In genomic region chr19:29660835-29661234, GRCh38 we compare ENCODE assay signal across 15 cellular contexts. TPM values are rescaled to one million over a fixed set of nuclear protein-coding genes. Genes with fewer than 3 reads are reported as not detected.
DNase-seq lines count a peak whose midpoint lies in the region; ATAC-seq and TF ChIP-seq lines count a peak whose summit lies in the region.
"Had no signal": no experiment of that assay in that cellular context is flagged by ENCODE, and none has a peak within 500 bp of the region (broad histone marks: within the 10 kb centered on the region; RNA-seq: fewer than 3 reads in every experiment).

No MANE protein-coding gene starts in this region.

- no peak overlapping the region for H3K4me2 ChIP-seq in mesenchymal stem cell (ENCODE audit: low read length, poor library complexity, severe bottlenecking)

- H3K4me1 ChIP-seq in mesenchymal stem cell (ENCODE audit: control insufficient read depth, insufficient read depth, low read depth, low read length), result peaks cover 30% of the 10 kb centered on the region

- H2AFZ ChIP-seq in mesenchymal stem cell (ENCODE audit: low read depth, low read length), result no peak overlapping the region

- DNase-seq in T-helper 2 cell treated with Interferon-gamma antibody and Interleukin-4, amounts not matched to agents 5 μg/mL and 100 μg/mL, for 36 hours (ENCODE audit: low spot score), result peak; percentile 66
- DNase-seq in T-helper 2 cell, result no peak
- peak; percentile 58 to 72 for DNase-seq in activated T-cell treated with anti-CD3 and anti-CD28 coated beads, Interleukin-2, amount 50 U/mL, for 48 hours
- peak; percentile 9 for DNase-seq in mesenchymal stem cell
- no peak for DNase-seq in NCI-H2171 (lab: John Stamatoyannopoulos, UW)
- no peak for DNase-seq in endothelial cell (ENCODE audit: low spot score)
- DNase-seq: activated CD4-positive, CD25-positive, alpha-beta regulatory T cell treated with anti-CD3 and anti-CD28 coated beads, Interleukin-2, amount 50 U/mL, for 72 hours; dermis blood vessel endothelial cell; GDM1; midbrain; NCI-H2107; testis had no signal

- H3K27ac Mint-ChIP-seq in T-helper 2 cell treated with Interferon-gamma antibody and Interleukin-4, amounts not matched to agents 5 μg/mL and 100 μg/mL, for 36 hours, result no peak overlapping the region
- peak overlapping the region; percentile 61 for H3K27ac Mint-ChIP-seq in stimulated activated naive CD8-positive, alpha-beta T cell treated with anti-CD3 and anti-CD28 coated beads, Interleukin-15, Interleukin-2, amounts not matched to agents 100 ng/mL and 50 ng/mL, for 24 hours
- H3K27ac Mint-ChIP-seq in endothelial cell (ENCODE audit: unreplicated experiment), result no peak overlapping the region
- H3K27ac Mint-ChIP-seq: CD8-positive, alpha-beta memory T cell had no signal

- H3K9me3 ChIP-seq in mesenchymal stem cell (ENCODE audit: control insufficient read depth, low read length), result no peaks in the 10 kb centered on the region
- H3K9me3 ChIP-seq: testis had no signal

- WGBS in mesenchymal stem cell, result 79% methylated on average over 10 of the region's 10 CpGs

- no peak overlapping the region for H2BK5ac ChIP-seq in mesenchymal stem cell (ENCODE audit: low read depth, low read length, poor library complexity, severe bottlenecking)

- no peaks in the 10 kb centered on the region for H3K36me3 ChIP-seq in mesenchymal stem cell (ENCODE audit: control insufficient read depth in 1 of 2, insufficient read depth in 2 of 2, low read depth in 1 of 2, low read length in 2 of 2)

- no peak for TF ChIP-seq CTCF in endothelial cell (IDR thresholded peaks at IDR 0.05; ENCODE audit: unreplicated experiment)

- H3K4me3 Mint-ChIP-seq in T-helper 2 cell treated with Interferon-gamma antibody and Interleukin-4, amounts not matched to agents 5 μg/mL and 100 μg/mL, for 36 hours, result peak overlapping the region; percentile 11
- no peak overlapping the region for H3K4me3 Mint-ChIP-seq in stimulated activated naive CD8-positive, alpha-beta T cell treated with anti-CD3 and anti-CD28 coated beads, Interleukin-15, Interleukin-2, amounts not matched to agents 100 ng/mL and 50 ng/mL, for 24 hours
- no peak overlapping the region for H3K4me3 Mint-ChIP-seq in endothelial cell (ENCODE audit: unreplicated experiment)

- H4K8ac ChIP-seq in mesenchymal stem cell (ENCODE audit: low read length), result peak overlapping the region; percentile 43

- H3K23ac ChIP-seq in mesenchymal stem cell (ENCODE audit: low read length in 2 of 2), result no peak overlapping the region

- H4K91ac ChIP-seq in mesenchymal stem cell (ENCODE audit: low read length), result no peak overlapping the region

- H3K4ac ChIP-seq in mesenchymal stem cell (ENCODE audit: low read depth in 1 of 2, low read length in 2 of 2), result no peak overlapping the region

- H3K27me3 ChIP-seq in mesenchymal stem cell (ENCODE audit: control insufficient read depth in 1 of 2, insufficient read depth in 1 of 2, low read length in 2 of 2), result peaks cover 0 to 2% of the 10 kb centered on the region in 2 experiments
- H3K27me3 ChIP-seq: testis had no signal

- no peaks in the 10 kb centered on the region for H3K27me3 Mint-ChIP-seq in T-helper 2 cell treated with Interferon-gamma antibody and Interleukin-4, amounts not matched to agents 5 μg/mL and 100 μg/mL, for 36 hours (ENCODE audit: low read depth)
- no peaks in the 10 kb centered on the region for H3K27me3 Mint-ChIP-seq in stimulated activated naive CD8-positive, alpha-beta T cell treated with anti-CD3 and anti-CD28 coated beads, Interleukin-15, Interleukin-2, amounts not matched to agents 100 ng/mL and 50 ng/mL, for 24 hours
- peaks cover 10% of the 10 kb centered on the region for H3K27me3 Mint-ChIP-seq in endothelial cell (ENCODE audit: unreplicated experiment)
- H3K27me3 Mint-ChIP-seq: CD8-positive, alpha-beta memory T cell had no signal

- no peak overlapping the region for H3K18ac ChIP-seq in mesenchymal stem cell (ENCODE audit: low read depth in 1 of 2, low read length in 2 of 2)

- H3K4me1 Mint-ChIP-seq in T-helper 2 cell treated with Interferon-gamma antibody and Interleukin-4, amounts not matched to agents 5 μg/mL and 100 μg/mL, for 36 hours (ENCODE audit: low read depth), result peaks cover 32% of the 10 kb centered on the region
- peaks cover 45% of the 10 kb centered on the region for H3K4me1 Mint-ChIP-seq in stimulated activated naive CD8-positive, alpha-beta T cell treated with anti-CD3 and anti-CD28 coated beads, Interleukin-15, Interleukin-2, amounts not matched to agents 100 ng/mL and 50 ng/mL, for 24 hours (ENCODE audit: low read depth)
- H3K4me1 Mint-ChIP-seq in endothelial cell (ENCODE audit: unreplicated experiment), result peaks cover 8% of the 10 kb centered on the region

- H2BK12ac ChIP-seq in mesenchymal stem cell (ENCODE audit: low read length in 2 of 2), result no peak overlapping the region

- H3K36me3 Mint-ChIP-seq in T-helper 2 cell treated with Interferon-gamma antibody and Interleukin-4, amounts not matched to agents 5 μg/mL and 100 μg/mL, for 36 hours (ENCODE audit: low read depth), result no peaks in the 10 kb centered on the region
- H3K36me3 Mint-ChIP-seq in stimulated activated naive CD8-positive, alpha-beta T cell treated with anti-CD3 and anti-CD28 coated beads, Interleukin-15, Interleukin-2, amounts not matched to agents 100 ng/mL and 50 ng/mL, for 24 hours (ENCODE audit: low read depth), result no peaks in the 10 kb centered on the region
- no peaks in the 10 kb centered on the region for H3K36me3 Mint-ChIP-seq in endothelial cell (ENCODE audit: low read depth, unreplicated experiment)

- H2BK120ac ChIP-seq in mesenchymal stem cell (ENCODE audit: low read depth, low read length), result no peak overlapping the region

- H3K9ac ChIP-seq in mesenchymal stem cell (ENCODE audit: low read length), result peak overlapping the region; percentile 93

- H3K4me3 ChIP-seq in mesenchymal stem cell (ENCODE audit: insufficient read depth in 1 of 2, low read depth in 1 of 2, low read length in 2 of 2), result no peak overlapping the region
- H3K4me3 ChIP-seq: testis had no signal

- no peaks in the 10 kb centered on the region for H3K9me3 Mint-ChIP-seq in T-helper 2 cell treated with Interferon-gamma antibody and Interleukin-4, amounts not matched to agents 5 μg/mL and 100 μg/mL, for 36 hours
- no peaks in the 10 kb centered on the region for H3K9me3 Mint-ChIP-seq in stimulated activated naive CD8-positive, alpha-beta T cell treated with anti-CD3 and anti-CD28 coated beads, Interleukin-15, Interleukin-2, amounts not matched to agents 100 ng/mL and 50 ng/mL, for 24 hours
- no peaks in the 10 kb centered on the region for H3K9me3 Mint-ChIP-seq in endothelial cell (ENCODE audit: unreplicated experiment)
- H3K9me3 Mint-ChIP-seq: CD8-positive, alpha-beta memory T cell had no signal

- H3K79me1 ChIP-seq in mesenchymal stem cell (replicated peaks; ENCODE audit: low read length, poor library complexity, severe bottlenecking), result peaks cover 5% of the 10 kb centered on the region

- H3K27ac ChIP-seq in mesenchymal stem cell (ENCODE audit: low read length, poor library complexity, severe bottlenecking), result no peak overlapping the region

- ATAC-seq in HG03135 (IDR thresholded peaks at IDR 0.05; ENCODE audit: unreplicated experiment), result no peak

- H2BK15ac ChIP-seq in mesenchymal stem cell (ENCODE audit: low read depth, poor library complexity, severe bottlenecking), result no peak overlapping the region

- no peak overlapping the region for H3K14ac ChIP-seq in mesenchymal stem cell (ENCODE audit: low read length in 2 of 2)

- H2AK5ac ChIP-seq in mesenchymal stem cell (ENCODE audit: low read length, severe bottlenecking), result no peak overlapping the region

RNA-seq across cellular contexts. Expression of gene PLEKHF1, which starts 4.4 kb away (rescaled TPM):
- polyA plus RNA-seq in mesenchymal stem cell (2013, experiment 1 of 2), result 3.8 TPM
- 3.8 TPM for polyA plus RNA-seq in mesenchymal stem cell (2013, experiment 2 of 2)
- 0.77 TPM for total RNA-seq in endothelial cell (ENCODE audit: unreplicated experiment)

RNA-seq across cellular contexts. Expression of gene C19orf12, which starts 54.2 kb away (rescaled TPM):
- polyA plus RNA-seq in mesenchymal stem cell (2013, experiment 1 of 2), result 22.7 TPM
- 22.8 TPM for polyA plus RNA-seq in mesenchymal stem cell (2013, experiment 2 of 2)
- 6.1 TPM for total RNA-seq in endothelial cell (ENCODE audit: unreplicated experiment)

RNA-seq across cellular contexts. Expression of gene POP4, which starts 54.8 kb away (rescaled TPM):
- polyA plus RNA-seq in mesenchymal stem cell (2013, experiment 1 of 2), result 86.9 TPM
- 84.8 TPM for polyA plus RNA-seq in mesenchymal stem cell (2013, experiment 2 of 2)
- total RNA-seq in endothelial cell (ENCODE audit: unreplicated experiment), result 48.8 TPM

Comparison
In these comparisons a context has a peak if more than half of its experiments do, and no peak if none do; other contexts are left out.
1. DNase-seq: peak in T-helper 2 cell treated with Interferon-gamma antibody and Interleukin-4, amounts not matched to agents 5 μg/mL and 100 μg/mL, for 36 hours (single experiment), activated T-cell treated with anti-CD3 and anti-CD28 coated beads, Interleukin-2, amount 50 U/mL, for 48 hours (2 of 2) and mesenchymal stem cell (single experiment); none in T-helper 2 cell (0 of 5), NCI-H2171 (single experiment) and endothelial cell (single experiment).